Comparison of ENCODE assay signal across 16 cellular contexts in the genomic region with DNA sequence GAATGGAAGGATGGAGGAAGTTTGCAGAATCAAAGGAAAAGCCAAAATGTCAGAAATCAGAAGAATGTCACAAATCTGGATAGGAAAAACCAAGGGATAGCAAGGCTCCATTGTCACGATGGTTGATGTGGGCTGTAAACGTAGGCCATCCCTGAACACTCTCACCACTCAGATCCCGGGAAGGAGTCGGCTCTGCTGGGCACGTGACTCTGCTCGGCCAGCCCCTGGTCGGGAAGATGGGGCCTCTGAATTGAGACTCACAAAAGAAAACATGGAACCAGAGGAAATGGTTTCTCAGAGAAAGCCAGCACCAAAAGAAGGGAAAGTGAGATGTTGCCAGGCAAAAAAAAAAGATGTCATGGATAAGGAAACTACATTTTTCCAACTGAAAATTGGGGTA.
"Had no signal": no experiment of that assay in that cellular context is flagged by ENCODE, and none has a peak within 500 bp of the region (broad histone marks: within the 10 kb centered on the region; RNA-seq: fewer than 3 reads in every experiment).

No MANE protein-coding gene starts in this region.

- ATAC-seq: activated CD8-positive, alpha-beta T cell treated with anti-CD3 and anti-CD28 coated beads, Interleukin-2, amount 10 ng/mL, durations not matched to agents 7 days and 5 days; activated T-cell treated with anti-CD3 and anti-CD28 coated beads, Interleukin-2, amount 50 U/mL, for 72 hours; esophagus mucosa; stimulated activated memory B cell treated with anti-CD40 and anti-IgM and Interleukin-4, amounts not matched to agents 10 μg/mL and 1 μg/mL and 100 μg/mL, for 72 hours had no signal

- H3K9me3 ChIP-seq: ascending aorta, ovary, tibial nerve had no signal

- H3K36me3 ChIP-seq: ovary had no signal

- H3K4me1 ChIP-seq: ascending aorta had no signal

- H3K27me3 ChIP-seq: ascending aorta, ovary, tibial nerve had no signal

- DNase-seq: activated CD4-positive, alpha-beta T cell treated with anti-CD3 and anti-CD28 coated beads, Interleukin-2, amount 10 ng/mL, durations not matched to agents 24 days and 14 days; activated CD4-positive, CD25-positive, alpha-beta regulatory T cell; activated CD8-positive, alpha-beta memory T cell treated with anti-CD3 and anti-CD28 coated beads, Interleukin-2, amount 50 U/mL, for 4 hours; activated CD8-positive, alpha-beta T cell treated with anti-CD3 and anti-CD28 coated beads, Interleukin-2, amount 10 ng/mL, durations not matched to agents 7 days and 5 days; activated gamma-delta T cell treated with Interleukin-2 at 50 U/mL for 16 hours; activated naive CD8-positive, alpha-beta T cell treated with anti-CD3 and anti-CD28 coated beads, Interleukin-2, amount 10 ng/mL, durations not matched to agents 7 days and 5 days; activated T-cell treated with anti-CD3 and anti-CD28 coated beads, Interleukin-2, amount 50 U/mL, for 72 hours; immature natural killer cell; ovary; stimulated activated CD4-positive, alpha-beta T cell treated with anti-CD3 and anti-CD28 coated beads, Interleukin-12 subunit alpha, Interleukin-12 subunit beta, amount 100 ng/mL, for 4 hours; stimulated activated CD4-positive, alpha-beta T cell treated with anti-CD3 and anti-CD28 coated beads, Interleukin-2, amount 100 ng/mL, for 24 hours had no signal

- H3K27ac ChIP-seq: ascending aorta, ovary, tibial nerve had no signal

- H3K4me3 ChIP-seq: ascending aorta, lung, ovary, tibial nerve had no signal
